ENCODE assay signal across 9 cellular contexts in genomic region chr2:207504513-207505171, GRCh38. TPM values are rescaled to one million over a fixed set of nuclear protein-coding genes. Genes with fewer than 3 reads are reported as not detected.
DNase-seq lines count a peak whose midpoint lies in the region; ATAC-seq and TF ChIP-seq lines count a peak whose summit lies in the region.
"Had no signal": no experiment of that assay in that cellular context is flagged by ENCODE, and none has a peak within 500 bp of the region (broad histone marks: within the 10 kb centered on the region; RNA-seq: fewer than 3 reads in every experiment).

No MANE protein-coding gene starts in this region.

- no peaks in the 10 kb centered on the region for H3K36me3 ChIP-seq in muscle layer of colon (ENCODE audit: insufficient read depth, low read length)
- no peaks in the 10 kb centered on the region for H3K36me3 ChIP-seq in spleen

- no peak for ATAC-seq in GM21526 (IDR thresholded peaks at IDR 0.05; ENCODE audit: low FRiP score, unreplicated experiment)

- H3K4me3 ChIP-seq in AG10803 (ENCODE audit: low read length) (peak overlapping the region; percentile 41), choroid plexus epithelial cell (ENCODE audit: low read depth, low read length) (no peak overlapping the region), muscle layer of colon (ENCODE audit: low read depth in 1 of 2, low read length in 2 of 2) (peak overlapping the region; percentile 12 to 26), spleen (no peak overlapping the region)

- H3K4me1 ChIP-seq in muscle layer of colon (ENCODE audit: insufficient read depth, low read length): peaks cover 13% of the 10 kb centered on the region
- H3K4me1 ChIP-seq in spleen: peaks cover 14 to 72% (median 50%) of the 10 kb centered on the region in 6 donors

- no peaks in the 10 kb centered on the region for H3K9me3 ChIP-seq in muscle layer of colon (ENCODE audit: low read length)
- H3K9me3 ChIP-seq in spleen: peaks cover 0 to 4% (median 0%) of the 10 kb centered on the region in 8 donors

- no peak for TF ChIP-seq POLR2A in spleen (IDR thresholded peaks at IDR 0.05)

- H3K27me3 ChIP-seq in muscle layer of colon (ENCODE audit: control insufficient read depth in 1 of 2, insufficient read depth in 2 of 2, low read length in 2 of 2) (no peaks in the 10 kb centered on the region), spleen (replicated peaks in 1 of 7) (no peaks in the 10 kb centered on the region)

- H3K9ac ChIP-seq in muscle layer of colon (ENCODE audit: low read length): no peak overlapping the region

- DNase-seq in AG10803 (ENCODE audit: low read depth) (peak; percentile 91), NCI-H446 (lab: John Stamatoyannopoulos, UW) (peak; percentile 68 to 88), choroid plexus epithelial cell (ENCODE audit: low read depth) (peak; percentile 73), spleen (no peak), SW480 (ENCODE audit: low spot score) (no peak), HPDE6-E6E7 (ENCODE audit: extremely low spot score) (no peak)
- DNase-seq: OCI-M1 had no signal

- no peak overlapping the region for H3K27ac ChIP-seq in muscle layer of colon (ENCODE audit: low read depth, low read length)
- peak overlapping the region in 4 of 8 donors; percentile 10 to 43 (median 26) for H3K27ac ChIP-seq in spleen

- TF ChIP-seq CTCF in AG10803 (conservative IDR thresholded peaks at IDR 0.05; ENCODE audit: low read length) (peak; percentile 53), choroid plexus epithelial cell (conservative IDR thresholded peaks at IDR 0.05; ENCODE audit: low read depth, low read length) (peak; percentile 41), spleen (IDR thresholded peaks at IDR 0.05 in 8 of 11, conservative IDR thresholded peaks at IDR 0.05 in 3 of 11) (no peak)

- 47 to 55% (median 51%) methylated on average over 11 of the region's 11 CpGs for WGBS in spleen, 5 donors

- intact Hi-C loops in spleen (cut with DNase I; ENCODE audit: low total_unique reads): no loop called here

RNA-seq across cellular contexts. Expression of gene CREB1, which starts 25.1 kb away (rescaled TPM):
- total RNA-seq in spleen: 10 to 100 TPM; 70.2 to 94.7 (median 83.9) TPM
- polyA plus RNA-seq in spleen: 1 to 10 TPM; 8.4 to 9.8 (median 8.6) TPM

Comparison
In these comparisons a context has a peak if more than half of its experiments do, and no peak if none do; other contexts are left out.
1. DNase-seq: peak in AG10803 (single experiment), NCI-H446 (2 of 2) and choroid plexus epithelial cell (single experiment); none in spleen (single experiment), SW480 (single experiment) and HPDE6-E6E7 (single experiment).
2. H3K4me3 ChIP-seq: peak in AG10803 (single experiment) and muscle layer of colon (2 of 2); none in choroid plexus epithelial cell (single experiment) and spleen (0 of 8).
3. CTCF ChIP-seq: peak in AG10803 (single experiment) and choroid plexus epithelial cell (single experiment); none in spleen (0 of 11).